ENCODE assay signal across 1 cellular context in the genomic region with DNA sequence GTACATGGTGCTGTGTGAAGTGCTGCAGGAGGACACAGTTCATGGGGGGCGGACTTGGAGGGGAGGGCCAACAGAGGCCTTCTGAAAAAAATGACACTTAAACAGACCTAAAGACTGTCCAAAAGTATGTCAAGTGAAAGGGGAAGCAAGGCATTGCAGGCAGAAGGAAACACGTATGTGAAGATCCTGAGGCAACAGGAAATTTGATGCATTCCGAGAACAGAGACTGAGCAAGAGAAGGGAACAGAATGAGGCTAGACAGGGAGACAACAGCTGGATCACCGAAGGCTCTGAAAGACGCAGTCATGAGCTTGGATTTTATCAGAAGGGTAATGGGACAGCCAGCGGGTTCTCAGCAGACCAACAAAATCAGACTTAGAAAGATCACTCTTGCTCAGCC.
TF ChIP-seq lines count a peak whose summit lies in the region.

No MANE protein-coding gene starts in this region.

TF ChIP-seq in HepG2, 621 proteins besides CTCF, POLR2A, EP300 and RAD21:
- TF ChIP-seq ATRX (CRISPR knock-in tag; IDR thresholded peaks at IDR 0.05; ENCODE audit: borderline replicate concordance) (no peak), HNF4G (IDR thresholded peaks at IDR 0.05; ENCODE audit: borderline replicate concordance, low read depth, low read length) (no peak), HNF4G (CRISPR knock-in tag; IDR thresholded peaks at IDR 0.05; ENCODE audit: borderline replicate concordance, low read depth) (no peak), ZNF652 (CRISPR knock-in tag; IDR thresholded peaks at IDR 0.05; ENCODE audit: borderline replicate concordance, low read depth) (no peak), SP2 (CRISPR knock-in tag; IDR thresholded peaks at IDR 0.05) (no peak), ZNF326 (CRISPR knock-in tag; IDR thresholded peaks at IDR 0.05; ENCODE audit: borderline replicate concordance) (no peak), ZNF224 (CRISPR knock-in tag; IDR thresholded peaks at IDR 0.05) (no peak), NCOR1 (IDR thresholded peaks at IDR 0.05; ENCODE audit: borderline replicate concordance, low read length) (no peak), ZNF761 (CRISPR knock-in tag; conservative IDR thresholded peaks at IDR 0.05) (no peak), ZFAT (CRISPR knock-in tag; conservative IDR thresholded peaks at IDR 0.05) (no peak), ZNF317 (CRISPR knock-in tag; IDR thresholded peaks at IDR 0.05) (no peak), ZC3H13 (CRISPR knock-in tag; IDR thresholded peaks at IDR 0.05) (no peak)
- TF ChIP-seq, protein P1, sequence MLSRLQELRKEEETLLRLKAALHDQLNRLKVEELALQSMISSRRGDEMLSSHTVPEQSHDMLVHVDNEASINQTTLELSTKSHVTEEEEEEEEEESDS (CRISPR knock-in tag; IDR thresholded peaks at IDR 0.05; ENCODE audit: borderline replicate concordance): no peak
- TF ChIP-seq, protein P2, sequence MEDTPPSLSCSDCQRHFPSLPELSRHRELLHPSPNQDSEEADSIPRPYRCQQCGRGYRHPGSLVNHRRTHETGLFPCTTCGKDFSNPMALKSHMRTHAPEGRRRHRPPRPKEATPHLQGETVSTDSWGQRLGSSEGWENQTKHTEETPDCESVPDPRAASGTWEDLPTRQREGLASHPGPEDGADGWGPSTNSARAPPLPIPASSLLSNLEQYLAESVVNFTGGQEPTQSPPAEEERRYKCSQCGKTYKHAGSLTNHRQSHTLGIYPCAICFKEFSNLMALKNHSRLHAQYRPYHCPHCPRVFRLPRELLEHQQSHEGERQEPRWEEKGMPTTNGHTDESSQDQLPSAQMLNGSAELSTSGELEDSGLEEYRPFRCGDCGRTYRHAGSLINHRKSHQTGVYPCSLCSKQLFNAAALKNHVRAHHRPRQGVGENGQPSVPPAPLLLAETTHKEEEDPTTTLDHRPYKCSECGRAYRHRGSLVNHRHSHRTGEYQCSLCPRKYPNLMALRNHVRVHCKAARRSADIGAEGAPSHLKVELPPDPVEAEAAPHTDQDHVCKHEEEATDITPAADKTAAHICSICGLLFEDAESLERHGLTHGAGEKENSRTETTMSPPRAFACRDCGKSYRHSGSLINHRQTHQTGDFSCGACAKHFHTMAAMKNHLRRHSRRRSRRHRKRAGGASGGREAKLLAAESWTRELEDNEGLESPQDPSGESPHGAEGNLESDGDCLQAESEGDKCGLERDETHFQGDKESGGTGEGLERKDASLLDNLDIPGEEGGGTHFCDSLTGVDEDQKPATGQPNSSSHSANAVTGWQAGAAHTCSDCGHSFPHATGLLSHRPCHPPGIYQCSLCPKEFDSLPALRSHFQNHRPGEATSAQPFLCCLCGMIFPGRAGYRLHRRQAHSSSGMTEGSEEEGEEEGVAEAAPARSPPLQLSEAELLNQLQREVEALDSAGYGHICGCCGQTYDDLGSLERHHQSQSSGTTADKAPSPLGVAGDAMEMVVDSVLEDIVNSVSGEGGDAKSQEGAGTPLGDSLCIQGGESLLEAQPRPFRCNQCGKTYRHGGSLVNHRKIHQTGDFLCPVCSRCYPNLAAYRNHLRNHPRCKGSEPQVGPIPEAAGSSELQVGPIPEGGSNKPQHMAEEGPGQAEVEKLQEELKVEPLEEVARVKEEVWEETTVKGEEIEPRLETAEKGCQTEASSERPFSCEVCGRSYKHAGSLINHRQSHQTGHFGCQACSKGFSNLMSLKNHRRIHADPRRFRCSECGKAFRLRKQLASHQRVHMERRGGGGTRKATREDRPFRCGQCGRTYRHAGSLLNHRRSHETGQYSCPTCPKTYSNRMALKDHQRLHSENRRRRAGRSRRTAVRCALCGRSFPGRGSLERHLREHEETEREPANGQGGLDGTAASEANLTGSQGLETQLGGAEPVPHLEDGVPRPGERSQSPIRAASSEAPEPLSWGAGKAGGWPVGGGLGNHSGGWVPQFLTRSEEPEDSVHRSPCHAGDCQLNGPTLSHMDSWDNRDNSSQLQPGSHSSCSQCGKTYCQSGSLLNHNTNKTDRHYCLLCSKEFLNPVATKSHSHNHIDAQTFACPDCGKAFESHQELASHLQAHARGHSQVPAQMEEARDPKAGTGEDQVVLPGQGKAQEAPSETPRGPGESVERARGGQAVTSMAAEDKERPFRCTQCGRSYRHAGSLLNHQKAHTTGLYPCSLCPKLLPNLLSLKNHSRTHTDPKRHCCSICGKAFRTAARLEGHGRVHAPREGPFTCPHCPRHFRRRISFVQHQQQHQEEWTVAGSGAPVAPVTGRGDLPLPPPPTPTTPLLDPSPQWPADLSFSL (CRISPR knock-in tag; IDR thresholded peaks at IDR 0.05): no peak
